In the genomic region with DNA sequence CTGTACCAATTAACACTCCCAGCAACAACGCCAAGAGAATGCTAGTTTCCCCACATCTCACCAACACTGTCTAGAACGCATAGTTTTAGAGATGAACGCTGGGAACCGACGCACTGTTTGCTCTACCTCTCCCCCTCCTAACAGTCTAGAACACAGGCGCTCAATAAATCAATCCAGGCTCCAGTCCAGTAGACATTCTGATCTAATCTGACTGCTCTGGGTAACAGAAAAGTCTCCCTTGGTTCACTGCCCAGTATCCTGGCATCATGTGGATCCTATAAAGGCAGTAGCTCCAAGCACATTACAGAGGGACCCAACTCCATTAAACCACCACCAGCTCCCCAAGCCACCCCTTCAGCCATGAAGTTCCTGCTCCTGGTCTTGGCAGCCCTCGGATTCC, we compare ENCODE assay signal across 17 cellular contexts. TPM values are rescaled to one million over a fixed set of nuclear protein-coding genes. Genes with fewer than 3 reads are reported as not detected.
DNase-seq lines count a peak whose midpoint lies in the region; ATAC-seq and TF ChIP-seq lines count a peak whose summit lies in the region.
"Had no signal": no experiment of that assay in that cellular context is flagged by ENCODE, and none has a peak within 500 bp of the region (broad histone marks: within the 10 kb centered on the region; RNA-seq: fewer than 3 reads in every experiment).

A gene with protein sequence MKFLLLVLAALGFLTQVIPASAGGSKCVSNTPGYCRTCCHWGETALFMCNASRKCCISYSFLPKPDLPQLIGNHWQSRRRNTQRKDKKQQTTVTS (plus strand): TSS at position 306 of the 400 bp plus-strand sequence. CDS start 55 bp downstream, at position 361.

- no peak for TF ChIP-seq CTCF in C4-2B (conservative IDR thresholded peaks at IDR 0.05)

- peak within 1 kb of the TSS; percentile 86 for H3K27ac ChIP-seq in C4-2B

- peaks cover 12% of the 10 kb centered on the region for H3K4me1 Mint-ChIP-seq in activated T-cell treated with anti-CD3 and anti-CD28 coated beads, Interleukin-2, amount 50 U/mL, for 24 hours (ENCODE audit: low read depth)

- H3K27me3 Mint-ChIP-seq in activated T-cell treated with anti-CD3 and anti-CD28 coated beads, Interleukin-2, amount 50 U/mL, for 24 hours, result no peaks in the 10 kb centered on the region

- ATAC-seq in SK-N-SH treated with all-trans-retinoic acid at 6 μM for 48 hours, result peak; percentile 22; the same call in 2 of the 3 replicates

- H3K9me3 Mint-ChIP-seq in activated T-cell treated with anti-CD3 and anti-CD28 coated beads, Interleukin-2, amount 50 U/mL, for 24 hours, result no peaks in the 10 kb centered on the region
- H3K9me3 Mint-ChIP-seq: CD4-positive, alpha-beta memory T cell had no signal

- no peak for DNase-seq in activated T-cell treated with anti-CD3 and anti-CD28 coated beads, Interleukin-2, amount 50 U/mL, for 24 hours
- no peak for DNase-seq in activated T-cell treated with anti-CD3 and anti-CD28 coated beads, Interleukin-2, amount 50 U/mL, for 48 hours
- DNase-seq in mucosa of gallbladder (ENCODE audit: low spot score), result peak; percentile 45
- DNase-seq in HEK293T (ENCODE audit: extremely low spot score), result no peak
- no peak for DNase-seq in NCI-H2029 treated with DMSO at 0.1 percent for 48 hours (lab: John Stamatoyannopoulos, UW)
- DNase-seq in occipital lobe (lab: John Stamatoyannopoulos, UW), result no peak
- DNase-seq: CD4-positive, alpha-beta memory T cell; DND-41; GDM1; IMR-90; NCI-H1048; NCI-H446 treated with DMSO at 0.1 percent for 48 hours; NCI-H748 treated with DMSO at 0.1 percent for 48 hours; SIG-M5 had no signal

- peak within 1 kb of the TSS; percentile 24 for H3K27ac Mint-ChIP-seq in activated T-cell treated with anti-CD3 and anti-CD28 coated beads, Interleukin-2, amount 50 U/mL, for 24 hours

- POLR2A ChIA-PET in HEK293T (lab: Yijun Ruan, JAX), result interaction anchor here (1.1 kb wide), 1 partner anchor 74 kb away, joined by 3 read pairs; no protein-coding TSS in a partner anchor

- no peaks in the 10 kb centered on the region for H3K36me3 Mint-ChIP-seq in activated T-cell treated with anti-CD3 and anti-CD28 coated beads, Interleukin-2, amount 50 U/mL, for 24 hours (ENCODE audit: low read depth)
- H3K36me3 Mint-ChIP-seq: CD4-positive, alpha-beta memory T cell had no signal

- CTCF ChIA-PET in HEK293T (lab: Yijun Ruan, JAX), result interaction anchor here (1.7 kb wide), 1 partner anchor 9 kb away, joined by 7 read pairs; no protein-coding TSS in a partner anchor

- H3K4me3 Mint-ChIP-seq in activated T-cell treated with anti-CD3 and anti-CD28 coated beads, Interleukin-2, amount 50 U/mL, for 24 hours, result no peak within 1 kb of the TSS

TF ChIP-seq in SK-N-SH treated with all-trans-retinoic acid at 6 μM for 48 hours, 23 proteins besides CTCF, POLR2A, EP300 and RAD21:
- TF ChIP-seq, protein P1, sequence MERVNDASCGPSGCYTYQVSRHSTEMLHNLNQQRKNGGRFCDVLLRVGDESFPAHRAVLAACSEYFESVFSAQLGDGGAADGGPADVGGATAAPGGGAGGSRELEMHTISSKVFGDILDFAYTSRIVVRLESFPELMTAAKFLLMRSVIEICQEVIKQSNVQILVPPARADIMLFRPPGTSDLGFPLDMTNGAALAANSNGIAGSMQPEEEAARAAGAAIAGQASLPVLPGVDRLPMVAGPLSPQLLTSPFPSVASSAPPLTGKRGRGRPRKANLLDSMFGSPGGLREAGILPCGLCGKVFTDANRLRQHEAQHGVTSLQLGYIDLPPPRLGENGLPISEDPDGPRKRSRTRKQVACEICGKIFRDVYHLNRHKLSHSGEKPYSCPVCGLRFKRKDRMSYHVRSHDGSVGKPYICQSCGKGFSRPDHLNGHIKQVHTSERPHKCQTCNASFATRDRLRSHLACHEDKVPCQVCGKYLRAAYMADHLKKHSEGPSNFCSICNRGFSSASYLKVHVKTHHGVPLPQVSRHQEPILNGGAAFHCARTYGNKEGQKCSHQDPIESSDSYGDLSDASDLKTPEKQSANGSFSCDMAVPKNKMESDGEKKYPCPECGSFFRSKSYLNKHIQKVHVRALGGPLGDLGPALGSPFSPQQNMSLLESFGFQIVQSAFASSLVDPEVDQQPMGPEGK (CRISPR knock-in tag; IDR thresholded peaks at IDR 0.05; ENCODE audit: borderline replicate concordance), result no peak
- TF ChIP-seq TOX (CRISPR knock-in tag; IDR thresholded peaks at IDR 0.05; ENCODE audit: borderline replicate concordance), result no peak
- TF ChIP-seq, protein P2, sequence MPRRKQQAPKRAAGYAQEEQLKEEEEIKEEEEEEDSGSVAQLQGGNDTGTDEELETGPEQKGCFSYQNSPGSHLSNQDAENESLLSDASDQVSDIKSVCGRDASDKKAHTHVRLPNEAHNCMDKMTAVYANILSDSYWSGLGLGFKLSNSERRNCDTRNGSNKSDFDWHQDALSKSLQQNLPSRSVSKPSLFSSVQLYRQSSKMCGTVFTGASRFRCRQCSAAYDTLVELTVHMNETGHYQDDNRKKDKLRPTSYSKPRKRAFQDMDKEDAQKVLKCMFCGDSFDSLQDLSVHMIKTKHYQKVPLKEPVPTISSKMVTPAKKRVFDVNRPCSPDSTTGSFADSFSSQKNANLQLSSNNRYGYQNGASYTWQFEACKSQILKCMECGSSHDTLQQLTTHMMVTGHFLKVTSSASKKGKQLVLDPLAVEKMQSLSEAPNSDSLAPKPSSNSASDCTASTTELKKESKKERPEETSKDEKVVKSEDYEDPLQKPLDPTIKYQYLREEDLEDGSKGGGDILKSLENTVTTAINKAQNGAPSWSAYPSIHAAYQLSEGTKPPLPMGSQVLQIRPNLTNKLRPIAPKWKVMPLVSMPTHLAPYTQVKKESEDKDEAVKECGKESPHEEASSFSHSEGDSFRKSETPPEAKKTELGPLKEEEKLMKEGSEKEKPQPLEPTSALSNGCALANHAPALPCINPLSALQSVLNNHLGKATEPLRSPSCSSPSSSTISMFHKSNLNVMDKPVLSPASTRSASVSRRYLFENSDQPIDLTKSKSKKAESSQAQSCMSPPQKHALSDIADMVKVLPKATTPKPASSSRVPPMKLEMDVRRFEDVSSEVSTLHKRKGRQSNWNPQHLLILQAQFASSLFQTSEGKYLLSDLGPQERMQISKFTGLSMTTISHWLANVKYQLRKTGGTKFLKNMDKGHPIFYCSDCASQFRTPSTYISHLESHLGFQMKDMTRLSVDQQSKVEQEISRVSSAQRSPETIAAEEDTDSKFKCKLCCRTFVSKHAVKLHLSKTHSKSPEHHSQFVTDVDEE (CRISPR knock-in tag; IDR thresholded peaks at IDR 0.05), result peak; percentile 66; the same call in 1 of the 2 replicates

TF ChIP-seq in HEK293T, 16 proteins besides CTCF, POLR2A, EP300 and RAD21:
- TF ChIP-seq SP1 (IDR thresholded peaks at IDR 0.05) (no peak), FOXM1 (IDR thresholded peaks at IDR 0.05; ENCODE audit: borderline replicate concordance) (no peak), L3MBTL2 (conservative IDR thresholded peaks at IDR 0.05) (no peak), TARDBP (IDR thresholded peaks at IDR 0.05) (no peak), FOXA1 (IDR thresholded peaks at IDR 0.05) (no peak)
TF ChIP-seq in HEK293T: peak in this region for 0.

RNA-seq across cellular contexts. Expression of the gene that starts here (rescaled TPM):
- total RNA-seq in mucosa of gallbladder, result not detected
- total RNA-seq in occipital lobe, result not detected
- total RNA-seq: A673; CD4-positive, alpha-beta memory T cell; IMR-90 had no signal

Comparison
In these comparisons a context has a peak if more than half of its experiments do, and no peak if none do; other contexts are left out.
1. Peak in DNase-seq in mucosa of gallbladder; RNA of the gene not detected or under 1 TPM.